Comparison of ENCODE assay signal across 10 cellular contexts in the genomic region with DNA sequence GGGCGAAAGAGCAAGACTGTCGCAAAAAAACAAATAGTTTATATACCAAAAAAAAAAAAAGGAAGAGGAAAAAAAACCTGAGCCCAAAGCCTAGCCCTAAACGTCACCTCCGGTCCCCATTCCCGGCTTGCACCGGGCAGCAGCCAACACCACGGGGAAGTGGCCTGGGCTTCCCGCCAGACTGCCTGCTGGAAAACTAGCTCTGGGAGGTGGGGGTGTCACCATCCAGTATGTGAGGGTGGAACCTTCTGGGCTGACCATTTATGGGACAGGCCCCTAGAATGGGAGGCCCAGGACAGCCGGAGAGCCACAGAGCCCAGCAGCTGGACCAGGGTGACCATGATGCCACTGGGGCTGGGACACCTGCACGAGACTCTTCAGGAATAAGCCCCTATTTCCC. TPM values are rescaled to one million over a fixed set of nuclear protein-coding genes. Genes with fewer than 3 reads are reported as not detected.
DNase-seq lines count a peak whose midpoint lies in the region; ATAC-seq and TF ChIP-seq lines count a peak whose summit lies in the region.
"Had no signal": no experiment of that assay in that cellular context is flagged by ENCODE, and none has a peak within 500 bp of the region (broad histone marks: within the 10 kb centered on the region; RNA-seq: fewer than 3 reads in every experiment).

No MANE protein-coding gene starts in this region.

- POLR2A ChIA-PET in Caco-2 (lab: Charles Lee): no interaction called here

- peaks cover 7% of the 10 kb centered on the region for H3K4me1 Mint-ChIP-seq in Caco-2 (ENCODE audit: low read depth, unreplicated experiment)

- H3K27ac Mint-ChIP-seq in Caco-2 (ENCODE audit: unreplicated experiment): no peak overlapping the region
- H3K27ac Mint-ChIP-seq: progenitor cell of endocrine pancreas had no signal

- no peaks in the 10 kb centered on the region for H3K9me3 ChIP-seq in adrenal gland (replicated peaks in 1 of 3)
- no peaks in the 10 kb centered on the region for H3K9me3 ChIP-seq in heart left ventricle
- no peaks in the 10 kb centered on the region for H3K9me3 ChIP-seq in psoas muscle
- no peaks in the 10 kb centered on the region for H3K9me3 ChIP-seq in Caco-2

- peaks cover 8% of the 10 kb centered on the region for H3K27me3 Mint-ChIP-seq in Caco-2 (ENCODE audit: insufficient read depth, unreplicated experiment)

- BruUV-seq in Caco-2 (replicated peaks; lab: Mats Ljungman, UMichigan): no TSS peak

- H3K4me3 ChIP-seq in AG10803 (ENCODE audit: low read length): no peak overlapping the region
- no peak overlapping the region for H3K4me3 ChIP-seq in adrenal gland
- peak overlapping the region in 1 of 12 donors; percentile 22 for H3K4me3 ChIP-seq in heart left ventricle
- H3K4me3 ChIP-seq in psoas muscle: no peak overlapping the region
- no peak overlapping the region for H3K4me3 ChIP-seq in Caco-2 (ENCODE audit: low read depth, low read length)

- WGBS in adrenal gland, 4 donors: 41 to 68% (median 54%) methylated on average over 10 of the region's 10 CpGs
- WGBS in heart left ventricle, 4 donors: 20 to 37% (median 26%) methylated on average over 10 of the region's 10 CpGs
- WGBS in psoas muscle, 3 donors: 13 to 16% (median 15%) methylated on average over 10 of the region's 10 CpGs

- H3K9me3 Mint-ChIP-seq in Caco-2 (ENCODE audit: unreplicated experiment): no peaks in the 10 kb centered on the region

- peaks cover 6% of the 10 kb centered on the region for H3K36me3 Mint-ChIP-seq in Caco-2 (ENCODE audit: insufficient read depth, unreplicated experiment)

- H3K27me3 ChIP-seq in adrenal gland (no peaks in the 10 kb centered on the region), heart left ventricle (no peaks in the 10 kb centered on the region), psoas muscle (ENCODE audit: insufficient read depth in 3 of 3, low read length in 2 of 3) (no peaks in the 10 kb centered on the region), Caco-2 (replicated peaks; ENCODE audit: control insufficient read depth, insufficient read depth, low read length) (no peaks in the 10 kb centered on the region)

- CTCF ChIA-PET in Caco-2 (lab: Charles Lee): no interaction called here

- TF ChIP-seq CTCF in AG10803 (conservative IDR thresholded peaks at IDR 0.05; ENCODE audit: low read length) (no peak), adrenal gland (IDR thresholded peaks at IDR 0.05) (no peak), heart left ventricle (IDR thresholded peaks at IDR 0.05) (no peak), psoas muscle (IDR thresholded peaks at IDR 0.05) (no peak), Caco-2 (IDR thresholded peaks at IDR 0.05; ENCODE audit: insufficient read depth in 1 of 2, low read depth in 1 of 2, low read length in 1 of 2, severe bottlenecking in 1 of 2, unreplicated experiment in 1 of 2) (no peak)

- intact Hi-C loops in adrenal gland (cut with DNase I): no loop called here
- intact Hi-C loops in heart left ventricle (cut with DNase I): loop anchor here in 1 of 10 donors (2.0 kb wide), 1 partner anchor 29 kb away; no protein-coding TSS in a partner anchor
- intact Hi-C loops in psoas muscle (cut with DNase I): no loop called here
- intact Hi-C loops in Caco-2 (cut with micrococcal nuclease; ENCODE audit: unreplicated experiment): no loop called here

- H3K36me3 ChIP-seq in adrenal gland (replicated peaks in 1 of 2): no peaks in the 10 kb centered on the region
- H3K36me3 ChIP-seq in heart left ventricle: no peaks in the 10 kb centered on the region
- H3K36me3 ChIP-seq in psoas muscle (ENCODE audit: insufficient read depth in 1 of 2, low read depth in 1 of 2): no peaks in the 10 kb centered on the region
- H3K36me3 ChIP-seq in Caco-2 (ENCODE audit: control insufficient read depth, insufficient read depth, low read length): no peaks in the 10 kb centered on the region

- peaks cover 10 to 34% of the 10 kb centered on the region in 2 donors for H3K4me1 ChIP-seq in adrenal gland (replicated peaks in 1 of 2)
- H3K4me1 ChIP-seq in heart left ventricle: peaks cover 0 to 52% (median 41%) of the 10 kb centered on the region in 12 donors
- peaks cover 54% of the 10 kb centered on the region for H3K4me1 ChIP-seq in psoas muscle
- H3K4me1 ChIP-seq in Caco-2: no peaks in the 10 kb centered on the region

- TF ChIP-seq POLR2A in adrenal gland (IDR thresholded peaks at IDR 0.05): no peak
- TF ChIP-seq POLR2A in heart left ventricle (IDR thresholded peaks at IDR 0.05): peak in 1 of 2 donors; percentile 60

- H3K27ac ChIP-seq in adrenal gland (peak overlapping the region in 4 of 5 donors; percentile 32 to 87 (median 68)), heart left ventricle (peak overlapping the region; percentile 67 to 95 (median 84)), psoas muscle (peak overlapping the region; percentile 90)

- peak; percentile 60 for DNase-seq in AG10803 (ENCODE audit: low read depth)
- DNase-seq in adrenal gland: peak; percentile 75 to 92 (median 83)
- peak; percentile 96 to 98 (median 97) for DNase-seq in heart left ventricle
- DNase-seq in psoas muscle: peak; percentile 92 to 95
- no peak for DNase-seq in NOMO-1 (lab: John Stamatoyannopoulos, UW; ENCODE audit: unreplicated experiment in 2 of 2)
- DNase-seq in NCI-H1694 (lab: John Stamatoyannopoulos, UW): no peak
- DNase-seq in Caco-2: no peak

- peak; percentile 88 to 97 (median 92) for ATAC-seq in heart left ventricle
- peak; percentile 68 to 78 (median 76) for ATAC-seq in psoas muscle
- ATAC-seq in HG03378 (IDR thresholded peaks at IDR 0.05; ENCODE audit: unreplicated experiment): no peak

- no peak overlapping the region for H3K4me3 Mint-ChIP-seq in Caco-2 (ENCODE audit: unreplicated experiment)

RNA-seq across cellular contexts. Expression of a gene that starts 37.3 kb away (rescaled TPM):
- total RNA-seq in adrenal gland (1 to 10 TPM in 7 of 8 donors, not detected in 1; 1.4 to 7.4 (median 2.3) TPM), heart left ventricle (1 to 10 TPM in 2 of 9 donors, under 1 TPM in 5, not detected in 2; 0.40 to 8.1 (median 0.66) TPM), psoas muscle (under 1 TPM; 0.15 to 0.53 (median 0.26) TPM), Caco-2 (2022) (not detected in 2 replicates)
- polyA plus RNA-seq in adrenal gland (1 to 10 TPM in 2 of 3 donors, under 1 TPM in 1; 0.84 to 1.8 (median 1.1) TPM), heart left ventricle (under 1 TPM; 0.19 to 0.35 TPM), psoas muscle (under 1 TPM in 2 of 3 donors, not detected in 1; 0.14 to 0.17 TPM)
- total RNA-seq: LHCN-M2, progenitor cell of endocrine pancreas had no signal

RNA-seq across cellular contexts. Expression of a gene that starts 41.4 kb away (rescaled TPM):
- total RNA-seq in adrenal gland (10 to 100 TPM in 7 of 8 donors, 1 to 10 TPM in 1; 4.7 to 27.4 (median 17.3) TPM), heart left ventricle (10 to 100 TPM in 4 of 9 donors, 1 to 10 TPM in 5; 5.8 to 35.5 (median 9.9) TPM), psoas muscle (100 to 1,000 TPM in 2 of 4 donors, 10 to 100 TPM in 2; 43.4 to 399 (median 98.4) TPM), Caco-2 (2022) (6.0 and 6.5 TPM in 2 replicates)
- polyA plus RNA-seq in adrenal gland (10 to 100 TPM in 2 of 3 donors, 1 to 10 TPM in 1; 2.7 to 54.3 (median 20.8) TPM), heart left ventricle (10 to 100 TPM; 14.9 to 26.1 TPM), psoas muscle (100 to 1,000 TPM; 173 to 294 (median 281) TPM)

RNA-seq across cellular contexts. Expression of a gene that starts 48.2 kb away (rescaled TPM):
- total RNA-seq in adrenal gland (10 to 100 TPM in 6 of 8 donors, 1 to 10 TPM in 2; 6.0 to 18.6 (median 12.5) TPM), heart left ventricle (1 to 10 TPM; 2.8 to 9.8 (median 5.2) TPM), psoas muscle (1 to 10 TPM; 1.7 to 5.1 (median 3.2) TPM), Caco-2 (2022) (8.0 and 8.2 TPM in 2 replicates)
- polyA plus RNA-seq in adrenal gland (10 to 100 TPM in 1 of 3 donors, 1 to 10 TPM in 2; 1.8 to 19.1 (median 7.1) TPM), heart left ventricle (1 to 10 TPM; 1.5 to 2.9 TPM), psoas muscle (1 to 10 TPM in 1 of 3 donors, under 1 TPM in 2; 0.34 to 2.5 (median 0.96) TPM)

Comparison
In these comparisons a context has a peak if more than half of its experiments do, and no peak if none do; other contexts are left out.
1. DNase-seq: peak in AG10803 (single experiment), adrenal gland (7 of 7), heart left ventricle (5 of 5) and psoas muscle (2 of 2); none in NOMO-1 (0 of 2), NCI-H1694 (single experiment) and Caco-2 (0 of 2).
2. Peak in every context shown above with its lines, with median percentiles within 50 percentile points of each other: H3K27ac ChIP-seq.